Comparison of ENCODE assay signal across 19 cellular contexts in the genomic region with DNA sequence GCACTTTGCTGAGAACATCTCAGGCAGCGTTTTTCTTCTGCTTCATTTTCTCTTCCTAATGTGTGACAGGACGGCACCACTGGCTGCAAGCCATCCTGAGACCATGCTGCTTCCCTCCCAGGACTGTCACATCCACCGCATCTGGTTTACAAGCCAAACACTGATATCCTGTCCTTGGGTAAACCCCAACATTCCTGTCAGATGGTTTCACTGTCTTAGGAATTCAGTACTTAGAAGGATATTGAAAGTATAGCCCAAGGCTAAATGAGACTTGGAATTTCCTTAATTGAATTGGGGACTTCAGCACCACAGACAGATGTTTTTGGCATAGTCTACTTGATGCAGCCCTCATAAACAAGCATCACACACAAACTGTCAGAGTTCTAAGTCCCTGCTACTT.
DNase-seq lines count a peak whose midpoint lies in the region; ATAC-seq and TF ChIP-seq lines count a peak whose summit lies in the region.
"Had no signal": no experiment of that assay in that cellular context is flagged by ENCODE, and none has a peak within 500 bp of the region (broad histone marks: within the 10 kb centered on the region; RNA-seq: fewer than 3 reads in every experiment).

No MANE protein-coding gene starts in this region.

- no peak overlapping the region for H3K9ac ChIP-seq in smooth muscle cell (ENCODE audit: low read depth)

- H3K4me3 ChIP-seq in smooth muscle cell: no peak overlapping the region
- H3K4me3 ChIP-seq: tibial artery had no signal

- no peaks in the 10 kb centered on the region for H3K4me1 ChIP-seq in smooth muscle cell (ENCODE audit: low read depth)

- H3F3A ChIP-seq in smooth muscle cell (ENCODE audit: low read depth): no peaks in the 10 kb centered on the region

- 5% methylated on average over 3 of the region's 3 CpGs for WGBS in smooth muscle cell (ENCODE audit: low lambda C conversion rate)

- H3K4me2 ChIP-seq in smooth muscle cell: peak overlapping the region; percentile 48

- no peaks in the 10 kb centered on the region for H3K27me3 ChIP-seq in smooth muscle cell (ENCODE audit: low read depth)
- H3K27me3 ChIP-seq: tibial artery had no signal

- ATAC-seq in GM18511 (IDR thresholded peaks at IDR 0.05; ENCODE audit: unreplicated experiment): no peak
- ATAC-seq: left colon had no signal

- H2AFZ ChIP-seq in smooth muscle cell (ENCODE audit: low read depth): no peak overlapping the region

- DNase-seq in SIG-M5 treated with dmso at 0.1 percent for 504 hours (lab: John Stamatoyannopoulos, UW; ENCODE audit: unreplicated experiment) (peak; percentile 7), SIG-M5 (lab: John Stamatoyannopoulos, UW) (no peak), SW 1271 (lab: John Stamatoyannopoulos, UW) (peak; percentile 41 to 90), fibroblast of peridontal ligament (ENCODE audit: extremely low read depth) (peak; percentile 49), smooth muscle cell (lab: John Stamatoyannopoulos, UW; ENCODE audit: unreplicated experiment) (no peak), NCI-H146 (lab: John Stamatoyannopoulos, UW) (no peak), HPDE6-E6E7 (ENCODE audit: extremely low spot score) (no peak)
- DNase-seq: activated T-cell treated with anti-CD3 and anti-CD28 coated beads, Interleukin-2, amount 50 U/mL, for 48 hours; DMS79 treated with DMSO at 0.1 percent for 48 hours; left colon; MV-4-11; NCI-H446 treated with DMSO at 0.1 percent for 48 hours; nephron progenitor cell; small intestine; tibial artery; WERI-Rb-1 had no signal

- TF ChIP-seq CTCF in smooth muscle cell (IDR thresholded peaks at IDR 0.05; ENCODE audit: borderline replicate concordance, insufficient read depth, poor library complexity, severe bottlenecking): no peak

- H3K36me3 ChIP-seq in smooth muscle cell (ENCODE audit: low read depth): no peaks in the 10 kb centered on the region
- H3K36me3 ChIP-seq: tibial artery, WERI-Rb-1 had no signal

- H4K20me1 ChIP-seq in smooth muscle cell (ENCODE audit: low read depth): no peaks in the 10 kb centered on the region

- H3K27ac ChIP-seq in smooth muscle cell (ENCODE audit: low read depth): no peak overlapping the region
- H3K27ac ChIP-seq: 22Rv1, HL-60, tibial artery, WERI-Rb-1 had no signal

- H3K9me3 ChIP-seq in smooth muscle cell (replicated peaks; ENCODE audit: low read depth): no peaks in the 10 kb centered on the region
- H3K9me3 ChIP-seq: tibial artery had no signal

- no peaks in the 10 kb centered on the region for H3K79me2 ChIP-seq in smooth muscle cell (ENCODE audit: low read depth)

Comparison
In these comparisons a context has a peak if more than half of its experiments do, and no peak if none do; other contexts are left out.
1. DNase-seq: peak in SIG-M5 treated with dmso at 0.1 percent for 504 hours (single experiment), SW 1271 (2 of 2) and fibroblast of peridontal ligament (single experiment); none in SIG-M5 (single experiment), smooth muscle cell (single experiment), NCI-H146 (single experiment) and HPDE6-E6E7 (single experiment).